1 cellular context compared by ENCODE assay signal in genomic region chr21:46180079-46180722, GRCh38.
TF ChIP-seq lines count a peak whose summit lies in the region.

No MANE protein-coding gene starts in this region.

TF ChIP-seq in WTC11, 78 proteins besides CTCF, POLR2A, EP300 and RAD21 (continued from another document):
- TF ChIP-seq ZBTB43 (CRISPR knock-in tag; IDR thresholded peaks at IDR 0.05) (no peak), ZNF396 (CRISPR knock-in tag; IDR thresholded peaks at IDR 0.05; ENCODE audit: borderline replicate concordance) (no peak), HMGXB4 (CRISPR knock-in tag; IDR thresholded peaks at IDR 0.05) (no peak)
